14 cellular contexts compared by ENCODE assay signal in the genomic region with DNA sequence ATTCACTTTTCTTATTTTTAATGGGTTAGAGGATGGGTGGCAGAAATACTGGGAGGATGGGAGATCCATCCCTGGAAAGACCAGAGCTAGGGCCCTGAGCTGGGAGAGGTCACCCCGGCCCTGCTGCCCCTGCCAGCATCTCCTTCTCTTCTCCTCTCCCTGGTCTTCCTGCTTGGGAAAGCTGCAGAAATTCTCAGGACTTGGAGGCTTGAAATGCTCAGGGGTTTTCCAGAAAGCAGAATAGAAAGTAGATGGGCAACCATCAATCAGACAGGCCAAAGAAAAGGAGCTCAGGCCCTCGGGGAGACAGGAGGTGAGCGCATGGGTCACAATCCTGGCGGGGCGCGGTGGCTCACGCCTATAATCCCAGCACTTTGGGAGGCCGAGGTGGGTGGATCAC. TPM values are rescaled to one million over a fixed set of nuclear protein-coding genes. Genes with fewer than 3 reads are reported as not detected.
DNase-seq lines count a peak whose midpoint lies in the region; ATAC-seq and TF ChIP-seq lines count a peak whose summit lies in the region.
"Had no signal": no experiment of that assay in that cellular context is flagged by ENCODE, and none has a peak within 500 bp of the region (broad histone marks: within the 10 kb centered on the region; RNA-seq: fewer than 3 reads in every experiment).

No MANE protein-coding gene starts in this region.

- peak overlapping the region; percentile 84 to 94 for H3K27ac Mint-ChIP-seq in T-cell

- TF ChIP-seq CTCF in cardiac muscle cell (IDR thresholded peaks at IDR 0.05; ENCODE audit: low read depth, low read length): no peak
- TF ChIP-seq CTCF in heart right ventricle (IDR thresholded peaks at IDR 0.05): no peak
- TF ChIP-seq CTCF in dorsolateral prefrontal cortex (IDR thresholded peaks at IDR 0.05 in 54 of 56, conservative IDR thresholded peaks at IDR 0.05 in 2 of 56; ENCODE audit: low read depth in 1 of 56, partially characterized antibody in 56 of 56): no peak

- CTCF ChIA-PET in T-cell (lab: Charles Lee): interaction anchor here in 1 of 2 donors (1.0 kb wide), 1 partner anchor 20 kb away, joined by 4 read pairs; no protein-coding TSS in a partner anchor

- H3K4me1 Mint-ChIP-seq in T-cell: peaks cover 64 to 70% (median 64%) of the 10 kb centered on the region in 3 donors

- intact Hi-C loops in heart right ventricle (cut with DNase I) (no loop called here), dorsolateral prefrontal cortex (cut with DNase I) (loop anchor here in 1 of 2 donors (5.0 kb wide), 1 partner anchor 489 kb away; no protein-coding TSS in a partner anchor)

- H3K9ac ChIP-seq in iPS-20b (ENCODE audit: low read depth, low read length): 0 out of 2 replicates have a peak overlapping the region, but pooled peaks have one; percentile 59

- no peaks in the 10 kb centered on the region for H3K9me3 ChIP-seq in cardiac muscle cell (ENCODE audit: low read depth)
- H3K9me3 ChIP-seq in heart right ventricle: no peaks in the 10 kb centered on the region
- H3K9me3 ChIP-seq in iPS-20b (ENCODE audit: insufficient read depth, low read depth, low read length): no peaks in the 10 kb centered on the region
- H3K9me3 ChIP-seq: stomach, vagina had no signal

- H3K27ac ChIP-seq in cardiac muscle cell: peak overlapping the region; percentile 36
- peak overlapping the region in 1 of 10 donors; percentile 85 for H3K27ac ChIP-seq in heart right ventricle
- H3K27ac ChIP-seq in iPS-20b (ENCODE audit: low read length): no peak overlapping the region
- H3K27ac ChIP-seq in dorsolateral prefrontal cortex: no peak overlapping the region
- H3K27ac ChIP-seq: vagina had no signal

- H3K4me1 ChIP-seq in cardiac muscle cell (ENCODE audit: low read depth): peaks cover 7% of the 10 kb centered on the region
- H3K4me1 ChIP-seq in heart right ventricle: peaks cover 0 to 35% (median 8%) of the 10 kb centered on the region in 9 donors
- H3K4me1 ChIP-seq in iPS-20b (ENCODE audit: insufficient read depth, low read length): peaks cover 7% of the 10 kb centered on the region; the same call in 1 of the 2 replicates

- 85% methylated on average over 8 of the region's 8 CpGs for WGBS in heart right ventricle, 2 donors

- no peaks in the 10 kb centered on the region for H3K36me3 ChIP-seq in cardiac muscle cell
- no peaks in the 10 kb centered on the region for H3K36me3 ChIP-seq in heart right ventricle
- no peaks in the 10 kb centered on the region for H3K36me3 ChIP-seq in iPS-20b (ENCODE audit: insufficient read depth, low read depth, low read length)
- H3K36me3 ChIP-seq: stomach, vagina had no signal

- H3K36me3 Mint-ChIP-seq in T-cell: no peaks in the 10 kb centered on the region
- H3K36me3 Mint-ChIP-seq: activated naive CD4-positive, alpha-beta T cell treated with anti-CD3 and anti-CD28 coated beads, Interleukin-2, amount 50 U/mL, for 24 hours had no signal

- DNase-seq in cardiac muscle cell (ENCODE audit: low read depth in 1 of 2, low spot score in 1 of 2) (no peak), heart right ventricle (no peak), T-cell (no peak), mucosa of gallbladder (ENCODE audit: low spot score) (no peak), dorsolateral prefrontal cortex (no peak), NCI-H146 (lab: John Stamatoyannopoulos, UW) (no peak)
- DNase-seq: activated CD4-positive, alpha-beta T cell treated with anti-CD3 and anti-CD28 coated beads, Interleukin-2, amount 50 U/mL, for 1 hour; small intestine; stomach had no signal

- no peak for ATAC-seq in heart right ventricle
- ATAC-seq in T-cell (replicated peaks in 1 of 4): no peak
- no peak for ATAC-seq in HG02970 (IDR thresholded peaks at IDR 0.05; ENCODE audit: low FRiP score, unreplicated experiment)
- ATAC-seq: Right ventricle myocardium inferior had no signal

- H3K27me3 Mint-ChIP-seq in T-cell: no peaks in the 10 kb centered on the region
- H3K27me3 Mint-ChIP-seq: activated naive CD4-positive, alpha-beta T cell treated with anti-CD3 and anti-CD28 coated beads, Interleukin-2, amount 50 U/mL, for 24 hours had no signal

- H3K9me3 Mint-ChIP-seq in T-cell: no peaks in the 10 kb centered on the region
- H3K9me3 Mint-ChIP-seq: activated naive CD4-positive, alpha-beta T cell treated with anti-CD3 and anti-CD28 coated beads, Interleukin-2, amount 50 U/mL, for 24 hours had no signal

- peak overlapping the region in 1 of 3 donors; percentile 24 for H3K4me3 Mint-ChIP-seq in T-cell
- H3K4me3 Mint-ChIP-seq: activated naive CD4-positive, alpha-beta T cell treated with anti-CD3 and anti-CD28 coated beads, Interleukin-2, amount 50 U/mL, for 24 hours had no signal

- H3K4me3 ChIP-seq in cardiac muscle cell (no peak overlapping the region), heart right ventricle (no peak overlapping the region), iPS-20b (ENCODE audit: low read length) (no peak overlapping the region), dorsolateral prefrontal cortex (no peak overlapping the region)
- H3K4me3 ChIP-seq: stomach, vagina had no signal

- H3K27me3 ChIP-seq in cardiac muscle cell (no peaks in the 10 kb centered on the region), heart right ventricle (peaks cover 0 to 5% (median 0%) of the 10 kb centered on the region in 7 donors), iPS-20b (ENCODE audit: insufficient read depth, low read length) (no peaks in the 10 kb centered on the region), dorsolateral prefrontal cortex (no peaks in the 10 kb centered on the region)
- H3K27me3 ChIP-seq: stomach, vagina had no signal

- POLR2A ChIA-PET in T-cell (lab: Charles Lee): interaction anchor here in 1 of 2 donors (0.5 to 1.2 kb wide), 2 partner anchors 18 to 20 kb away, joined by 3 to 5 read pairs; no protein-coding TSS in a partner anchor

RNA-seq across cellular contexts. Expression of a gene that starts 1.5 kb away (rescaled TPM):
- total RNA-seq in cardiac muscle cell (0.57 and 1.3 TPM in 2 replicates), heart right ventricle (1 to 10 TPM in 1 of 10 donors, under 1 TPM in 1, not detected in 8; 0.41 to 1.9 TPM), T-cell (1 to 10 TPM; 1.1 to 6.9 (median 6.1) TPM), mucosa of gallbladder (1.4 TPM), dorsolateral prefrontal cortex (1 to 10 TPM in 4 of 120 experiments, under 1 TPM in 4, not detected in 112; 0.40 to 1.4 (median 0.89) TPM)
- polyA plus RNA-seq in cardiac muscle cell (0.77 and 0.97 TPM in 2 replicates), heart right ventricle (under 1 TPM; 0.06 to 0.80 TPM)
- total RNA-seq: vagina had no signal

RNA-seq across cellular contexts. Expression of a gene that starts 21.5 kb away (rescaled TPM):
- total RNA-seq in cardiac muscle cell (10.5 and 12.2 TPM in 2 replicates), heart right ventricle (10 to 100 TPM in 1 of 10 donors, 1 to 10 TPM in 9; 1.9 to 17.7 (median 3.0) TPM), T-cell (10 to 100 TPM; 29.7 to 71.3 (median 62.7) TPM), mucosa of gallbladder (7.7 TPM), dorsolateral prefrontal cortex (1 to 10 TPM in 115 of 120 experiments, under 1 TPM in 5; 0.60 to 7.1 (median 2.7) TPM)
- polyA plus RNA-seq in cardiac muscle cell (7.1 and 13.3 TPM in 2 replicates), heart right ventricle (1 to 10 TPM; 3.1 to 5.6 TPM)

RNA-seq across cellular contexts. Expression of a gene that starts 53.9 kb away (rescaled TPM):
- total RNA-seq in cardiac muscle cell (8.9 and 31.3 TPM in 2 replicates), heart right ventricle (10 to 100 TPM; 48.8 to 85.8 (median 76.3) TPM), T-cell (100 to 1,000 TPM in 3 of 5 donors, 10 to 100 TPM in 2; 67.4 to 160 (median 149) TPM), mucosa of gallbladder (76.5 TPM), dorsolateral prefrontal cortex (100 to 1,000 TPM; 112 to 229 (median 170) TPM)
- polyA plus RNA-seq in cardiac muscle cell (10.2 and 10.9 TPM in 2 replicates), heart right ventricle (10 to 100 TPM; 34.5 to 36.3 TPM)

RNA-seq across cellular contexts. Expression of a gene that starts 57.9 kb away (rescaled TPM):
- total RNA-seq in cardiac muscle cell (11.8 and 12.9 TPM in 2 replicates), heart right ventricle (10 to 100 TPM in 1 of 10 donors, 1 to 10 TPM in 9; 2.9 to 10.2 (median 5.1) TPM), T-cell (10 to 100 TPM; 14.3 to 29.1 (median 18.5) TPM), mucosa of gallbladder (14.4 TPM), dorsolateral prefrontal cortex (1 to 10 TPM in 111 of 120 experiments, under 1 TPM in 9; 0.43 to 9.0 (median 2.6) TPM)
- polyA plus RNA-seq in cardiac muscle cell (24.2 and 25.0 TPM in 2 replicates), heart right ventricle (10 to 100 TPM in 1 of 2 donors, 1 to 10 TPM in 1; 1.3 to 11.6 TPM)
